In the genomic region with DNA sequence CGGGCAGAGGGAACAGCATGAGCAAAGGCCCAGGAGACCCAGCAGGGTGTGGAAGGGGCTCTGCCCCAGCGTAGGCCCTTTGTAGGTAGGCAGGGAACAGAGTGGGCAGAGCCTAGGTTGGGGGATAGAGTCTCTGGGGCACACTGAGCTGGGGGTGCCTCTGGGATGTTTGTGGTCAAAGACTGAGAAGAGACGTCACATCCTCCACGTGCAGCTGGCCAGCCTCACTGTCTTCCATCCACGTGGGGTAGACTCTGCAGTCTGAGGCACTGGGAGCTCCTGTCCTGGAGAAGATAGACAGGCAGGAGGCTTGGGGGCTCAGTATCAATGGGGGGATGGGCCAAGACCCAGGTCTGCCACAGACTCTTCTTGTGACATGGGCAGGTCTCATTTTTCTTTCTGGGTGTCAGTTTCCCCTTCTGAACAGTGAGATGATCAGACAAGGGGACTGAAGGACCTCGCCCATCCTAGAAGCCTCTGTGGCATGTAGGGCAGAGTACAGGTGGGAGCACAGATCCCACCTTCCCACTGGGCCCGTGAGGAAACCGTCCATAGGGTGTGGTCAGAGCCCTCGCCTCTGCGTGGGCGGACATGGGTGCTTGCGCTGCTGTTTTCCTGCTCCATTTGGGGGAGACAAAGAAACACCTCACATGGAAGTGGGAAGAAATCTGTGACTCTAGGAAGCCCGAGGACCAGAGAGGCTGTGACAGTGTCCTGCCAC, we compare ENCODE assay signal across 27 cellular contexts.
"Had no signal": no experiment of that assay in that cellular context is flagged by ENCODE, and none has a peak within 500 bp of the region (broad histone marks: within the 10 kb centered on the region; RNA-seq: fewer than 3 reads in every experiment).

No MANE protein-coding gene starts in this region.

- FAIRE-seq: endometrium had no signal

- H3K27me3 ChIP-seq: esophagus squamous epithelium, right atrium auricular region, tibial nerve, upper lobe of right lung, uterus had no signal

- H3K4me3 ChIP-seq: esophagus squamous epithelium, left ventricle myocardium inferior, lower lobe of right lung, prostate gland, right atrium auricular region, thoracic aorta, tibial nerve, upper lobe of right lung, uterus had no signal

- H3K36me3 Mint-ChIP-seq: natural killer cell; stimulated activated effector memory CD8-positive, alpha-beta T cell treated with anti-CD3 and anti-CD28 coated beads, Interleukin-12 subunit alpha, Interleukin-12 subunit beta, amount 100 ng/mL, for 72 hours had no signal

- H3K27ac Mint-ChIP-seq: immature natural killer cell; stimulated activated effector memory CD8-positive, alpha-beta T cell treated with anti-CD3 and anti-CD28 coated beads, Interleukin-12 subunit alpha, Interleukin-12 subunit beta, amount 100 ng/mL, for 72 hours had no signal

- H3K36me3 ChIP-seq: uterus had no signal

- H3K4me3 Mint-ChIP-seq: effector memory CD8-positive, alpha-beta T cell; immature natural killer cell; natural killer cell; neural crest cell; stimulated activated effector memory CD8-positive, alpha-beta T cell treated with anti-CD3 and anti-CD28 coated beads, Interleukin-12 subunit alpha, Interleukin-12 subunit beta, amount 100 ng/mL, for 72 hours had no signal

- H3K27ac ChIP-seq: esophagus squamous epithelium, left ventricle myocardium inferior, lower lobe of right lung, prostate gland, right atrium auricular region, thoracic aorta, tibial nerve, upper lobe of right lung, uterus had no signal

- H3K9me3 Mint-ChIP-seq: effector memory CD8-positive, alpha-beta T cell; immature natural killer cell; natural killer cell; neural crest cell; stimulated activated effector memory CD8-positive, alpha-beta T cell treated with anti-CD3 and anti-CD28 coated beads, Interleukin-12 subunit alpha, Interleukin-12 subunit beta, amount 100 ng/mL, for 72 hours had no signal

- ATAC-seq: effector memory CD8-positive, alpha-beta T cell; left colon; natural killer cell; sciatic nerve; stimulated activated effector memory CD8-positive, alpha-beta T cell treated with anti-CD3 and anti-CD28 coated beads, Interleukin-12 subunit alpha, Interleukin-12 subunit beta, amount 100 ng/mL, for 72 hours had no signal

- H3K4me1 Mint-ChIP-seq: immature natural killer cell, natural killer cell, neural crest cell had no signal

- DNase-seq: cortex of kidney; effector memory CD8-positive, alpha-beta T cell; erythroblast; esophagus squamous epithelium; foreskin melanocyte; hypothalamus; immature natural killer cell; islet precursor cell; kidney glomerular epithelial cell; left colon; left ventricle myocardium inferior; lower lobe of right lung; natural killer cell; nucleus accumbens; stimulated activated CD4-positive, alpha-beta T cell treated with anti-CD3 and anti-CD28 coated beads, Interleukin-2, amount 100 ng/mL, for 24 hours; stimulated activated CD4-positive, alpha-beta T cell treated with anti-CD3 and anti-CD28 coated beads, Interleukin-4, amount 100 ng/mL, for 24 hours; stimulated activated naive CD4-positive, alpha-beta T cell treated with Interleukin-2 at 50 U/mL for 16 hours; upper lobe of right lung; uterus had no signal

- H3K27me3 Mint-ChIP-seq: effector memory CD8-positive, alpha-beta T cell had no signal

- H3K4me1 ChIP-seq: esophagus squamous epithelium, lower lobe of right lung, prostate gland, right atrium auricular region, tibial nerve, upper lobe of right lung, uterus had no signal

- H3K9me3 ChIP-seq: esophagus squamous epithelium, left ventricle myocardium inferior, lower lobe of right lung, prostate gland, right atrium auricular region, thoracic aorta, tibial nerve, upper lobe of right lung, uterus had no signal
